In the genomic region with DNA sequence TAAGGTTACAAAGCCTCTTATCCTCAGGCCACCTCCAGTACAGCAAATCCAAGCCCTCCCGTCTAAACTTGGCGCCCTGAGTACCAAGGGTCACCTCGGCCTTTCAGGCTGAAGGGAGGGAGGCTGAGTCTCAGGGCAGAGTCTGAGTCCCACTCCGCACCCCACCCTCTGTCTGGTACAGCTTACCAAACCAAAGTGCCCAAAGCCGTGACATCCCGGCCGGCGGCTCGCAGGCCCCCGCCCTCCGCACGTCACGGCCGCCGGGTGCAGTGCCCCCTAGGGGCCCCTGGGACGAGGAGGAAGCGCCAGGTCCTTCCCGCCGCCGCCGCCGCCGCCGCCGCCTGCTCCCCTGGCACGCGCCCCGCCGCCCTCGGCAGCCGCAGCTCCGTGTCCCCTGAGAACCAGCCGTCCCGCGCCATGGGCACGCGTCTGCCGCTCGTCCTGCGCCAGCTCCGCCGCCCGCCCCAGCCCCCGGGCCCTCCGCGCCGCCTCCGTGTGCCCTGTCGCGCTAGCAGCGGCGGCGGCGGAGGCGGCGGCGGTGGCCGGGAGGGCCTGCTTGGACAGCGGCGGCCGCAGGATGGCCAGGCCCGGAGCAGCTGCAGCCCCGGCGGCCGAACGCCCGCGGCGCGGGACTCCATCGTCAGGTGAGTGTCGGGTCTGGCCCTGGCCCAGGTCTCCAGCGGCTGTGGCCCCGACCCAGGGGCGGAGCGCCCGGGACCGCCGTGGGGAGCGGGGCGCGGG, we compare ENCODE assay signal across 8 cellular contexts. TPM values are rescaled to one million over a fixed set of nuclear protein-coding genes. Genes with fewer than 3 reads are reported as not detected.
DNase-seq lines count a peak whose midpoint lies in the region; ATAC-seq, FAIRE-seq and TF ChIP-seq lines count a peak whose summit lies in the region.

Gene MTHFD1L, plus strand, starts transcription at position 297 of the 741 bp plus-strand sequence. Its CDS starts 121 bp downstream, at position 418.

- peak within 1 kb of the TSS; percentile 98 for H3K9ac ChIP-seq in GM23248

- H3K36me3 ChIP-seq in GM23248 (ENCODE audit: low read depth) (peaks cover 5% of the 10 kb centered on the region; the same call in 1 of the 2 replicates), left ventricle myocardium inferior (no peaks in the 10 kb centered on the region), psoas muscle (ENCODE audit: insufficient read depth in 1 of 2, low read depth in 1 of 2) (no peaks in the 10 kb centered on the region)

- peak within 1 kb of the TSS; percentile 96 for H3K4me2 ChIP-seq in GM23248 (ENCODE audit: unreplicated experiment)

- no peak for FAIRE-seq in urothelium cell line (lab: Jason Lieb, UNC)

- in situ Hi-C loops in GM23248 (cut with MboI): no loop called here

- H3K4me1 ChIP-seq in GM23248 (ENCODE audit: insufficient read depth): peaks cover 31% of the 10 kb centered on the region
- peaks cover 19% of the 10 kb centered on the region for H3K4me1 ChIP-seq in left ventricle myocardium inferior
- no peaks in the 10 kb centered on the region for H3K4me1 ChIP-seq in psoas muscle

- peak; percentile 67 to 85 (median 79) for ATAC-seq in psoas muscle

- no peaks in the 10 kb centered on the region for H3K9me3 ChIP-seq in GM23248 (ENCODE audit: low read depth)
- H3K9me3 ChIP-seq in left ventricle myocardium inferior (replicated peaks): no peaks in the 10 kb centered on the region
- no peaks in the 10 kb centered on the region for H3K9me3 ChIP-seq in psoas muscle

- 0 to 2% methylated on average over 24 to 40 of the region's 82 CpGs for WGBS in GM23248 (ENCODE audit: low coverage in 1 of 2, low lambda C conversion rate in 2 of 2, missing lambda C conversion rate in 2 of 2), 2 experiments
- 0 to 1% (median 1%) methylated on average over 37 to 78 of the region's 82 CpGs for WGBS in psoas muscle, 3 donors

- peak within 1 kb of the TSS; percentile 39; the same call in 1 of the 2 replicates for H2AFZ ChIP-seq in GM23248

- peaks cover 40% of the 10 kb centered on the region for H3F3A ChIP-seq in GM23248 (ENCODE audit: insufficient read depth)

- H3K9me2 ChIP-seq in GM23248 (ENCODE audit: insufficient read depth): no peaks in the 10 kb centered on the region

- no peaks in the 10 kb centered on the region for H4K20me1 ChIP-seq in GM23248 (ENCODE audit: insufficient read depth)

- H3K27me3 ChIP-seq in GM23248 (replicated peaks; ENCODE audit: insufficient read depth) (no peaks in the 10 kb centered on the region), left ventricle myocardium inferior (ENCODE audit: low read depth) (no peaks in the 10 kb centered on the region), psoas muscle (ENCODE audit: insufficient read depth in 3 of 3, low read length in 2 of 3) (peaks cover 0 to 28% (median 3%) of the 10 kb centered on the region in 3 donors)

- H3K4me3 ChIP-seq in GM23248: peak within 1 kb of the TSS; percentile 88
- peak within 1 kb of the TSS; percentile 90 for H3K4me3 ChIP-seq in left ventricle myocardium inferior
- H3K4me3 ChIP-seq in psoas muscle: peak within 1 kb of the TSS; percentile 80

- DNase-seq in GM04504 (ENCODE audit: low read depth) (peak; percentile 75), GM23248 (peak; percentile 96), Kasumi-1 (lab: John Stamatoyannopoulos, UW) (peak; percentile 61 to 65), T-helper 1 cell (peak; percentile 42 to 85 (median 56)), amniotic epithelial cell (ENCODE audit: low read depth) (peak; percentile 85), left ventricle myocardium inferior (peak; percentile 71), psoas muscle (peak; percentile 72 to 77), urothelium cell line (ENCODE audit: low spot score) (peak; percentile 93)

- H3K27ac ChIP-seq in GM23248: peak within 1 kb of the TSS; percentile 99
- H3K27ac ChIP-seq in left ventricle myocardium inferior (replicated peaks): peak within 1 kb of the TSS; percentile 88
- H3K27ac ChIP-seq in psoas muscle: peak within 1 kb of the TSS; percentile 38

- intact Hi-C loops in left ventricle myocardium inferior (cut with micrococcal nuclease) (no loop called here), psoas muscle (cut with DNase I) (no loop called here)

- H3K79me2 ChIP-seq in GM23248 (ENCODE audit: insufficient read depth): peaks cover 47% of the 10 kb centered on the region

- TF ChIP-seq CTCF in left ventricle myocardium inferior (IDR thresholded peaks at IDR 0.05; ENCODE audit: borderline replicate concordance) (peak; percentile 66), psoas muscle (IDR thresholded peaks at IDR 0.05) (peak; percentile 48)

RNA-seq across cellular contexts. Expression of gene MTHFD1L, which starts in this region (rescaled TPM):
- 57.6 and 68.7 TPM in 2 replicates for total RNA-seq in GM23248 (2014; rRNA removed; shearing (Covaris generic))
- polyA plus RNA-seq in GM23248 (2016; fragmentation: Nextera tagmentation; extraction: Ambion mirVana) (96.8 and 99.6 TPM in 2 replicates), psoas muscle (1 to 10 TPM in 1 of 3 donors, under 1 TPM in 2; 0.21 to 1.8 (median 0.23) TPM)
- total RNA-seq in left ventricle myocardium inferior (3.1 TPM), psoas muscle (1 to 10 TPM in 3 of 4 donors, under 1 TPM in 1; 0.79 to 4.1 (median 2.1) TPM)

Comparison
In these comparisons a context has a peak if more than half of its experiments do, and no peak if none do; other contexts are left out.
1. Peak in every context shown above with its lines: DNase-seq, ATAC-seq, H3K4me3 ChIP-seq and H3K27ac ChIP-seq.
2. RNA of gene MTHFD1L (total RNA-seq): 57.6 to 68.7 TPM in GM23248; 0.79 to 4.1 TPM in psoas muscle and 3.1 TPM in left ventricle myocardium inferior (single experiment); every median in the first group is over 10 times any median in the second.
3. RNA of gene MTHFD1L (polyA plus RNA-seq): 96.8 to 99.6 TPM in GM23248; 0.21 to 1.8 TPM in psoas muscle; every median in the first group is over 10 times any median in the second.
4. H3K27ac ChIP-seq: peak in every context shown above with its lines; median percentile 99 in GM23248; 88 in left ventricle myocardium inferior; 38 in psoas muscle.